In the genomic region with DNA sequence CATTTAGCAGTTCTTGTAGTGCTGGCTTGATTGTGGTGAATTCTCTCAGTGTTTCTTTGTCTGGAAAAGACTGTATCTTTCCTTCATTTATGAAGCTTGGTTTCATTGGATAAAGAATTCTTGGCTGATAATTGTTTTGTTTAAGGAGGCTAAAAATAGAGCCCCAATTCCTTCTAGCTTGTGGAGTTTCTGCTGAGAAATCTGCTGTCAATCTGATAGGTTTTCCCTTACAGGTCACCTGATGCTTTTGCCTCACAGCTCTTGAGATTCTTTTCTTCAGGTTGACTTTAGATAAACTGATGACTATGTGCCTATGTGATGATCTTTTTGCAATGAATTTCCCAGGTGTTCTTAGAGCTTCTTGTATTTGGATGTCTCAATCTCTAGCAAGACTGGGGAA, we compare ENCODE assay signal across 8 cellular contexts.
"Had no signal": no experiment of that assay in that cellular context is flagged by ENCODE, and none has a peak within 500 bp of the region (broad histone marks: within the 10 kb centered on the region; RNA-seq: fewer than 3 reads in every experiment).

No MANE protein-coding gene starts in this region.

- H3K27me3 Mint-ChIP-seq: IgD-negative memory B cell had no signal

- H3K4me3 ChIP-seq: K562 had no signal

- H3K27ac ChIP-seq: HL-60, KMS-11 had no signal

- H3K27ac Mint-ChIP-seq: IgD-negative memory B cell had no signal

- H3K4me1 Mint-ChIP-seq: IgD-negative memory B cell had no signal

- H3K36me3 Mint-ChIP-seq: IgD-negative memory B cell had no signal

- H3K4me3 Mint-ChIP-seq: IgD-negative memory B cell had no signal

- ATAC-seq: HepG2, K562 had no signal

- DNase-seq: IMR-90, KBM-7, KG1 had no signal
